8 cellular contexts compared by ENCODE assay signal in genomic region chr2:144518744-144519596, GRCh38. TPM values are rescaled to one million over a fixed set of nuclear protein-coding genes. Genes with fewer than 3 reads are reported as not detected.
DNase-seq lines count a peak whose midpoint lies in the region; ATAC-seq and TF ChIP-seq lines count a peak whose summit lies in the region.

No MANE protein-coding gene starts in this region.

- CTCF ChIA-PET in SK-N-SH (lab: Yijun Ruan, JAX): interaction anchor here (1.0 to 3.2 kb wide), 4 partner anchors 58 to 83 kb away, joined by 3 to 9 read pairs (median 3); no protein-coding TSS in a partner anchor

- WGBS in SK-N-SH (ENCODE audit: low lambda C conversion rate): 5% methylated on average over 8 of the region's 8 CpGs

- peaks cover 7% of the 10 kb centered on the region for H3F3A ChIP-seq in SK-N-SH (replicated peaks; ENCODE audit: insufficient read depth)

- H3K9ac ChIP-seq in SK-N-SH (peak overlapping the region; percentile 97), parathyroid adenoma (no peak overlapping the region)

- no peaks in the 10 kb centered on the region for H4K20me1 ChIP-seq in SK-N-SH (ENCODE audit: insufficient read depth)

- H3K9me3 ChIP-seq in SK-N-SH: no peaks in the 10 kb centered on the region
- no peaks in the 10 kb centered on the region for H3K9me3 ChIP-seq in parathyroid adenoma (ENCODE audit: control insufficient read depth, low read length)

- TF ChIP-seq CTCF in SK-N-SH (IDR thresholded peaks at IDR 0.05) (no peak), brain microvascular endothelial cell (IDR thresholded peaks at IDR 0.05; ENCODE audit: low read depth, low read length, missing control alignments) (no peak), parathyroid adenoma (IDR thresholded peaks at IDR 0.05) (no peak)

- peak overlapping the region; percentile 89; the same call in 1 of the 2 replicates for H2AFZ ChIP-seq in SK-N-SH (ENCODE audit: low read depth)
- no peak overlapping the region for H2AFZ ChIP-seq in parathyroid adenoma

- H3K27ac ChIP-seq in SK-N-SH (ENCODE audit: low read depth in 2 of 2, low read length in 1 of 2): peak overlapping the region; percentile 95 to 97
- H3K27ac ChIP-seq in brain microvascular endothelial cell: peak overlapping the region; percentile 99
- peak overlapping the region; percentile 71 for H3K27ac ChIP-seq in parathyroid adenoma

- POLR2A ChIA-PET in SK-N-SH (lab: Yijun Ruan, JAX): no interaction called here

- H3K9me2 ChIP-seq in SK-N-SH: no peaks in the 10 kb centered on the region

- H3K36me3 ChIP-seq in SK-N-SH (replicated peaks in 1 of 2; ENCODE audit: control insufficient read depth in 1 of 2, insufficient read depth in 2 of 2, low read length in 1 of 2) (peaks cover 0 to 5% of the 10 kb centered on the region in 2 experiments), brain microvascular endothelial cell (replicated peaks) (peaks cover 14% of the 10 kb centered on the region), parathyroid adenoma (ENCODE audit: control insufficient read depth, insufficient read depth, low read length) (no peaks in the 10 kb centered on the region)

- H3K4me2 ChIP-seq in SK-N-SH: peak overlapping the region; percentile 94
- H3K4me2 ChIP-seq in parathyroid adenoma (ENCODE audit: low read length): no peak overlapping the region

- peaks cover 21 to 26% of the 10 kb centered on the region in 2 experiments; a peak in 3 of 4 replicates for H3K4me1 ChIP-seq in SK-N-SH (ENCODE audit: control insufficient read depth in 1 of 2, insufficient read depth in 2 of 2, low read depth in 1 of 2, low read length in 1 of 2)
- H3K4me1 ChIP-seq in parathyroid adenoma: no peaks in the 10 kb centered on the region

- TF ChIP-seq RAD21 in SK-N-SH (IDR thresholded peaks at IDR 0.05; ENCODE audit: low read length): no peak

- no peaks in the 10 kb centered on the region for H3K27me3 ChIP-seq in SK-N-SH (ENCODE audit: insufficient read depth)
- no peaks in the 10 kb centered on the region for H3K27me3 ChIP-seq in brain microvascular endothelial cell (replicated peaks)
- peaks cover 11% of the 10 kb centered on the region for H3K27me3 ChIP-seq in parathyroid adenoma (ENCODE audit: control insufficient read depth, insufficient read depth, low read length)

- DNase-seq in SK-N-SH: no peak
- no peak for DNase-seq in brain microvascular endothelial cell
- DNase-seq in GDM1 (lab: John Stamatoyannopoulos, UW): no peak
- no peak for DNase-seq in NCI-H2029 (lab: John Stamatoyannopoulos, UW)
- DNase-seq in stimulated activated CD8-positive, alpha-beta memory T cell treated with anti-CD3 and anti-CD28 coated beads, Interleukin-4, amount 100 ng/mL, for 48 hours: no peak

- H3K4me3 ChIP-seq in SK-N-SH (ENCODE audit: low read depth in 2 of 2, low read length in 1 of 2): peak overlapping the region; percentile 83 to 97
- peak overlapping the region; percentile 96 for H3K4me3 ChIP-seq in brain microvascular endothelial cell (ENCODE audit: low read depth, low read length)
- peak overlapping the region; percentile 44 for H3K4me3 ChIP-seq in parathyroid adenoma (ENCODE audit: low read depth, low read length)

- TF ChIP-seq EP300 in SK-N-SH (IDR thresholded peaks at IDR 0.05; ENCODE audit: borderline replicate concordance in 1 of 2, low read depth in 1 of 2, low read length in 1 of 2): no peak

- in situ Hi-C loops in brain microvascular endothelial cell (cut with HindIII; ENCODE audit: low pct_ligation_motif_present, low sequenced_read_pairs): loop anchor here (25.0 kb wide), 1 partner anchor 1243 kb away; no protein-coding TSS in a partner anchor

- ATAC-seq in SK-N-SH treated with all-trans-retinoic acid at 6 μM for 48 hours: no peak
- ATAC-seq in HG03342 (IDR thresholded peaks at IDR 0.05; ENCODE audit: unreplicated experiment): peak; percentile 52

- peaks cover 54% of the 10 kb centered on the region for H3K79me2 ChIP-seq in SK-N-SH (ENCODE audit: insufficient read depth)
- no peaks in the 10 kb centered on the region for H3K79me2 ChIP-seq in parathyroid adenoma

TF ChIP-seq in SK-N-SH, 30 proteins besides CTCF, POLR2A, EP300 and RAD21:
- TF ChIP-seq YY1 (IDR thresholded peaks at IDR 0.05; ENCODE audit: low read depth) (no peak), USF2 (IDR thresholded peaks at IDR 0.05; ENCODE audit: borderline replicate concordance, low read depth, low read length) (peak; percentile 2; the same call in 1 of the 2 replicates), MXI1 (IDR thresholded peaks at IDR 0.05; ENCODE audit: low read depth, low read length) (peak; percentile 18; the same call in 1 of the 2 replicates), NRF1 (IDR thresholded peaks at IDR 0.05; ENCODE audit: low read depth, low read length) (no peak), RCOR1 (IDR thresholded peaks at IDR 0.05; ENCODE audit: low read length) (no peak)

TF ChIP-seq in SK-N-SH treated with all-trans-retinoic acid at 6 μM for 48 hours, 23 proteins besides CTCF, POLR2A, EP300 and RAD21:
- no peak for TF ChIP-seq ZFP30 (CRISPR knock-in tag; IDR thresholded peaks at IDR 0.05)
- TF ChIP-seq ARNTL (CRISPR knock-in tag; IDR thresholded peaks at IDR 0.05; ENCODE audit: borderline replicate concordance, low read depth): no peak
- TF ChIP-seq POU6F1 (CRISPR knock-in tag; IDR thresholded peaks at IDR 0.05; ENCODE audit: borderline replicate concordance, low read depth): no peak
- no peak for TF ChIP-seq ZNF70 (CRISPR knock-in tag; IDR thresholded peaks at IDR 0.05)
- TF ChIP-seq OSR1 (CRISPR knock-in tag; IDR thresholded peaks at IDR 0.05): no peak
- TF ChIP-seq ESRRG (CRISPR knock-in tag; IDR thresholded peaks at IDR 0.05): no peak
- no peak for TF ChIP-seq ZC3H10 (CRISPR knock-in tag; IDR thresholded peaks at IDR 0.05)
- TF ChIP-seq TOX (CRISPR knock-in tag; IDR thresholded peaks at IDR 0.05; ENCODE audit: borderline replicate concordance): no peak
- TF ChIP-seq BACH2 (CRISPR knock-in tag; IDR thresholded peaks at IDR 0.05; ENCODE audit: borderline replicate concordance): no peak
TF ChIP-seq in SK-N-SH treated with all-trans-retinoic acid at 6 μM for 48 hours: peak in this region for 0.

RNA-seq across cellular contexts. Expression of gene ZEB2, which starts 0.9 kb away (rescaled TPM):
- polyA plus RNA-seq in SK-N-SH (2012; rRNA removed): 16.3 and 20.5 TPM in 2 replicates
- polyA plus RNA-seq in SK-N-SH (2012; cell fraction: cytosol; rRNA removed): 16.9 and 17.6 TPM in 2 replicates
- polyA plus RNA-seq in SK-N-SH (2012; cell fraction: nucleus; rRNA removed): 24.6 and 25.9 TPM in 2 replicates

Comparison
In these comparisons a context has a peak if more than half of its experiments do, and no peak if none do; other contexts are left out.
1. H3K4me3 ChIP-seq: peak in every context shown above with its lines; median percentile 96 in brain microvascular endothelial cell; 90 in SK-N-SH; 44 in parathyroid adenoma.